ENCODE assay signal across 8 cellular contexts in genomic region chr9:99819484-99820329, GRCh38. TPM values are rescaled to one million over a fixed set of nuclear protein-coding genes. Genes with fewer than 3 reads are reported as not detected.
A peak's percentile ranks its signal among the peaks of the same experiment; 100 is the strongest.
DNase-seq lines count a peak whose midpoint lies in the region; ATAC-seq and TF ChIP-seq lines count a peak whose summit lies in the region.

No MANE protein-coding gene starts in this region.

- H2AFZ ChIP-seq in neuronal stem cell (ENCODE audit: low read length), result peak overlapping the region; percentile 98

- H2BK5ac ChIP-seq in neuronal stem cell (ENCODE audit: low read length), result peak overlapping the region; percentile 39

- peak; percentile 47 for TF ChIP-seq CTCF in foreskin keratinocyte (conservative IDR thresholded peaks at IDR 0.05)

- H3K9me3 ChIP-seq in HAP-1 (no peaks in the 10 kb centered on the region), MG63 (no peaks in the 10 kb centered on the region), neuronal stem cell (replicated peaks in 1 of 2; ENCODE audit: control insufficient read depth in 2 of 2, insufficient read depth in 1 of 2, low read depth in 1 of 2, low read length in 2 of 2) (no peaks in the 10 kb centered on the region), subcutaneous abdominal adipose tissue (ENCODE audit: control insufficient read depth in 5 of 5, low read length in 5 of 5) (no peaks in the 10 kb centered on the region)

- H3K27ac ChIP-seq in foreskin keratinocyte (peak overlapping the region; percentile 90), neuronal stem cell (replicated peaks; ENCODE audit: low read length) (peak overlapping the region; percentile 93), subcutaneous abdominal adipose tissue (ENCODE audit: low read depth, low read length) (peak overlapping the region; percentile 98)

- H3K18ac ChIP-seq in neuronal stem cell (ENCODE audit: low read length), result peak overlapping the region; percentile 99

- WGBS in neuronal stem cell (ENCODE audit: extremely low coverage in 2 of 2, insufficient read length in 2 of 2, insufficient replicate concordance in 1 of 2), 2 donors, result no CpG with 5 or more reads among the region's 114 CpGs

- peak overlapping the region; percentile 71 for H3K14ac ChIP-seq in neuronal stem cell (ENCODE audit: low read length)

- H3K36me3 ChIP-seq in HAP-1 (replicated peaks), result no peaks in the 10 kb centered on the region
- H3K36me3 ChIP-seq in MG63, result no peaks in the 10 kb centered on the region
- peaks cover 0 to 5% of the 10 kb centered on the region in 2 donors for H3K36me3 ChIP-seq in neuronal stem cell (replicated peaks in 1 of 2; ENCODE audit: control insufficient read depth in 2 of 2, insufficient read depth in 2 of 2, low read length in 2 of 2)
- H3K36me3 ChIP-seq in subcutaneous abdominal adipose tissue (ENCODE audit: control insufficient read depth in 5 of 5, insufficient read depth in 5 of 5, low read length in 5 of 5), result no peaks in the 10 kb centered on the region

- peak overlapping the region; percentile 77 for H3K4me3 ChIP-seq in HAP-1
- peak overlapping the region; percentile 87 for H3K4me3 ChIP-seq in MG63
- H3K4me3 ChIP-seq in neuronal stem cell (ENCODE audit: low read length in 2 of 2), result peak overlapping the region; percentile 81 to 92
- H3K4me3 ChIP-seq in subcutaneous abdominal adipose tissue (ENCODE audit: low read depth in 1 of 5, low read length in 5 of 5), result peak overlapping the region; percentile 83 to 94 (median 91)

- peak overlapping the region; percentile 30 for H4K91ac ChIP-seq in neuronal stem cell (ENCODE audit: low read depth, low read length, poor library complexity)

- peak overlapping the region; percentile 96 for H2BK120ac ChIP-seq in neuronal stem cell (ENCODE audit: low read depth, low read length)

- peak overlapping the region; percentile 81 for H2BK15ac ChIP-seq in neuronal stem cell (ENCODE audit: low read length)

- H3K4me2 ChIP-seq in neuronal stem cell (ENCODE audit: insufficient read depth, low read length, poor library complexity, severe bottlenecking), result peak overlapping the region; percentile 100

- H3K4me1 ChIP-seq in HAP-1 (peaks cover 9% of the 10 kb centered on the region), foreskin keratinocyte (peaks cover 19% of the 10 kb centered on the region), neuronal stem cell (ENCODE audit: control insufficient read depth in 2 of 2, insufficient read depth in 1 of 2, low read depth in 1 of 2, low read length in 2 of 2) (peaks cover 5 to 8% of the 10 kb centered on the region in 2 donors), subcutaneous abdominal adipose tissue (ENCODE audit: control insufficient read depth in 5 of 5, insufficient read depth in 5 of 5, low read length in 5 of 5) (peaks cover 0 to 54% (median 47%) of the 10 kb centered on the region in 5 donors)

- H3K9ac ChIP-seq in neuronal stem cell (ENCODE audit: low read depth, low read length, poor library complexity), result peak overlapping the region; percentile 98
- H3K9ac ChIP-seq in subcutaneous abdominal adipose tissue (ENCODE audit: low read length in 5 of 5), result peak overlapping the region; percentile 79 to 93 (median 85)

- H2BK12ac ChIP-seq in neuronal stem cell (ENCODE audit: low read length), result no peak overlapping the region

- H2AK5ac ChIP-seq in neuronal stem cell (ENCODE audit: low read depth, low read length), result peak overlapping the region; percentile 63

- no peak overlapping the region for H3K4ac ChIP-seq in neuronal stem cell (ENCODE audit: low read length)

- in situ Hi-C loops in HAP-1 (cut with MboI; ENCODE audit: low sequenced_read_pairs), result loop anchor here (25.0 kb wide), 1 partner anchor 493 kb away; no protein-coding TSS in a partner anchor

- peak; percentile 63 for ATAC-seq in foreskin keratinocyte

- H3K23ac ChIP-seq in neuronal stem cell (ENCODE audit: low read depth, low read length, poor library complexity), result peak overlapping the region; percentile 98

- peak overlapping the region; percentile 65 for H4K8ac ChIP-seq in neuronal stem cell (ENCODE audit: low read depth, low read length)

- DNase-seq in GF-D8 (lab: John Stamatoyannopoulos, UW) (peak; percentile 92), HAP-1 (ENCODE audit: low spot score in 2 of 2) (peak; percentile 91 to 93), MG63 (peak; percentile 91), SHP77 treated with DMSO at 0.1 percent for 48 hours (lab: John Stamatoyannopoulos, UW) (peak; percentile 88), foreskin keratinocyte (peak; percentile 74 to 83), neuronal stem cell (ENCODE audit: low spot score) (peak; percentile 94)
- peak; percentile 93 for DNase-seq in activated gamma-delta T cell treated with anti-CD3 and anti-CD28 coated beads, Interleukin-2, amount 50 U/mL, for 16 hours (ENCODE audit: low read depth)

- H3K27me3 ChIP-seq in HAP-1 (ENCODE audit: low read depth) (no peaks in the 10 kb centered on the region), MG63 (peaks cover 6% of the 10 kb centered on the region), foreskin keratinocyte (peaks cover 28% of the 10 kb centered on the region), neuronal stem cell (ENCODE audit: control insufficient read depth in 3 of 3, insufficient read depth in 3 of 3, low read depth in 1 of 3, low read length in 3 of 3) (peaks cover 0 to 19% (median 10%) of the 10 kb centered on the region in 3 experiments), subcutaneous abdominal adipose tissue (ENCODE audit: control insufficient read depth in 5 of 5, insufficient read depth in 4 of 5, low read length in 5 of 5) (peaks cover under 1 to 14% (median 9%) of the 10 kb centered on the region in 5 donors)

- H3K79me1 ChIP-seq in neuronal stem cell (ENCODE audit: low read depth, low read length), result peaks cover 3% of the 10 kb centered on the region

RNA-seq across cellular contexts. Expression of gene NR4A3, which starts 2.0 kb away (rescaled TPM):
- total RNA-seq in MG63 (2014; rRNA removed; shearing (Covaris generic); ENCODE audit: low replicate concordance), result not detected in 2 replicates
- 0.04 and 0.07 TPM in 2 replicates for total RNA-seq in foreskin keratinocyte
- 0.01 TPM in 1 of 2 replicates, not detected in the other for polyA plus RNA-seq in foreskin keratinocyte
- 1.3 TPM for polyA plus RNA-seq in neuronal stem cell (2013, experiment 1 of 2)
- polyA plus RNA-seq in neuronal stem cell (2013, experiment 2 of 2), result 1.3 TPM

Comparison
In these comparisons a context has a peak if more than half of its experiments do, and no peak if none do; other contexts are left out.
1. Peak in every context shown above with its lines: DNase-seq, ATAC-seq, H3K4me3 ChIP-seq and H3K27ac ChIP-seq.